In genomic region chr17:15290605-15291004, GRCh38 we compare ENCODE assay signal across 25 cellular contexts. TPM values are rescaled to one million over a fixed set of nuclear protein-coding genes. Genes with fewer than 3 reads are reported as not detected.
"Had no signal": no experiment of that assay in that cellular context is flagged by ENCODE, and none has a peak within 500 bp of the region (broad histone marks: within the 10 kb centered on the region; RNA-seq: fewer than 3 reads in every experiment).

No MANE protein-coding gene starts in this region.

- H3K4me3 ChIP-seq: coronary artery had no signal

- H3K4me1 Mint-ChIP-seq: activated B cell treated with CpG ODN at 0.5 μM for 24 hours; activated CD4-positive, alpha-beta memory T cell treated with anti-CD3 and anti-CD28 coated beads, Interleukin-2, amount 10 ng/mL, durations not matched to agents 7 days and 5 days; activated CD8-positive, alpha-beta memory T cell treated with anti-CD3 and anti-CD28 coated beads, Interleukin-2, amount 10 ng/mL, durations not matched to agents 7 days and 5 days; activated T-helper 17 cell treated with anti-CD3 and anti-CD28 coated beads, Interleukin-2, amount 50 U/mL, for 72 hours; central memory CD8-positive, alpha-beta T cell had no signal

- H3K27ac ChIP-seq: coronary artery had no signal

- H3K27ac Mint-ChIP-seq: activated B cell treated with CpG ODN at 0.5 μM for 24 hours; activated CD4-positive, alpha-beta memory T cell treated with anti-CD3 and anti-CD28 coated beads, Interleukin-2, amount 10 ng/mL, durations not matched to agents 7 days and 5 days; activated CD8-positive, alpha-beta memory T cell treated with anti-CD3 and anti-CD28 coated beads, Interleukin-2, amount 10 ng/mL, durations not matched to agents 7 days and 5 days; activated T-helper 17 cell treated with anti-CD3 and anti-CD28 coated beads, Interleukin-2, amount 50 U/mL, for 72 hours; nephron progenitor cell had no signal

- FAIRE-seq: endometrium, keratinocyte had no signal

- H3K36me3 Mint-ChIP-seq: activated CD8-positive, alpha-beta memory T cell treated with anti-CD3 and anti-CD28 coated beads, Interleukin-2, amount 10 ng/mL, durations not matched to agents 7 days and 5 days had no signal

- H3K4me3 Mint-ChIP-seq: activated B cell treated with CpG ODN at 0.5 μM for 24 hours; activated CD4-positive, alpha-beta memory T cell treated with anti-CD3 and anti-CD28 coated beads, Interleukin-2, amount 10 ng/mL, durations not matched to agents 7 days and 5 days; activated CD8-positive, alpha-beta memory T cell treated with anti-CD3 and anti-CD28 coated beads, Interleukin-2, amount 10 ng/mL, durations not matched to agents 7 days and 5 days; activated T-helper 17 cell treated with anti-CD3 and anti-CD28 coated beads, Interleukin-2, amount 50 U/mL, for 72 hours; central memory CD8-positive, alpha-beta T cell; nephron progenitor cell had no signal

- H3K9me3 Mint-ChIP-seq: activated B cell treated with CpG ODN at 0.5 μM for 24 hours; activated CD4-positive, alpha-beta memory T cell treated with anti-CD3 and anti-CD28 coated beads, Interleukin-2, amount 10 ng/mL, durations not matched to agents 7 days and 5 days; activated T-helper 17 cell treated with anti-CD3 and anti-CD28 coated beads, Interleukin-2, amount 50 U/mL, for 72 hours; central memory CD8-positive, alpha-beta T cell had no signal

- DNase-seq: activated B cell treated with CpG ODN at 0.5 μM for 24 hours; activated CD4-positive, alpha-beta memory T cell treated with anti-CD3 and anti-CD28 coated beads, Interleukin-2, amount 10 ng/mL, durations not matched to agents 7 days and 5 days; activated CD4-positive, alpha-beta T cell treated with anti-CD3 and anti-CD28 coated beads for 4 hours; activated CD8-positive, alpha-beta memory T cell treated with anti-CD3 and anti-CD28 coated beads, Interleukin-2, amount 10 ng/mL, durations not matched to agents 7 days and 5 days; activated naive CD4-positive, alpha-beta T cell treated with Interleukin-2 at 50 U/mL for 16 hours; erythroblast; hippocampal formation; mammary epithelial cell; midbrain; nephron progenitor cell; nucleus accumbens; posterior cingulate gyrus; retina; stimulated activated CD4-positive, alpha-beta T cell treated with anti-CD3 and anti-CD28 coated beads, Interleukin-12 subunit alpha, Interleukin-12 subunit beta, amount 100 ng/mL, for 4 hours; stimulated activated CD4-positive, alpha-beta T cell treated with anti-CD3 and anti-CD28 coated beads, Interleukin-1b, Interleukin-23, amount 100 ng/mL, for 48 hours; stimulated activated CD8-positive, alpha-beta memory T cell treated with anti-CD3 and anti-CD28 coated beads, Interleukin-4, amount 100 ng/mL, for 48 hours; stimulated activated naive CD4-positive, alpha-beta T cell; T-helper 1 cell; T-helper 9 cell had no signal

- ATAC-seq: activated CD8-positive, alpha-beta memory T cell treated with anti-CD3 and anti-CD28 coated beads, Interleukin-2, amount 10 ng/mL, durations not matched to agents 7 days and 5 days; activated T-helper 17 cell treated with anti-CD3 and anti-CD28 coated beads, Interleukin-2, amount 50 U/mL, for 72 hours; left lobe of liver had no signal

RNA-seq across cellular contexts. Expression of gene PMP22, which starts 25.5 kb away (rescaled TPM):
- total RNA-seq: activated B cell treated with CpG ODN at 0.5 μM for 24 hours; activated CD4-positive, alpha-beta memory T cell treated with anti-CD3 and anti-CD28 coated beads, Interleukin-2, amount 10 ng/mL, durations not matched to agents 7 days and 5 days; activated CD8-positive, alpha-beta memory T cell treated with anti-CD3 and anti-CD28 coated beads, Interleukin-2, amount 10 ng/mL, durations not matched to agents 7 days and 5 days; activated T-helper 17 cell treated with anti-CD3 and anti-CD28 coated beads, Interleukin-2, amount 50 U/mL, for 72 hours had no signal

RNA-seq across cellular contexts. Expression of gene TEKT3, which starts 50.8 kb away (rescaled TPM):
- total RNA-seq: activated B cell treated with CpG ODN at 0.5 μM for 24 hours; activated CD8-positive, alpha-beta memory T cell treated with anti-CD3 and anti-CD28 coated beads, Interleukin-2, amount 10 ng/mL, durations not matched to agents 7 days and 5 days; left lobe of liver; mammary epithelial cell had no signal
- polyA plus RNA-seq: mammary epithelial cell had no signal
